ENCODE assay signal across 25 cellular contexts in genomic region chr11:116867619-116868018, GRCh38. TPM values are rescaled to one million over a fixed set of nuclear protein-coding genes. Genes with fewer than 3 reads are reported as not detected.
DNase-seq lines count a peak whose midpoint lies in the region; ATAC-seq, FAIRE-seq and TF ChIP-seq lines count a peak whose summit lies in the region.
"Had no signal": no experiment of that assay in that cellular context is flagged by ENCODE, and none has a peak within 500 bp of the region (broad histone marks: within the 10 kb centered on the region; RNA-seq: fewer than 3 reads in every experiment).

No MANE protein-coding gene starts in this region.

- H3K27me3 ChIP-seq in small intestine (ENCODE audit: control insufficient read depth in 2 of 2, insufficient read depth in 2 of 2, low read length in 2 of 2) (no peaks in the 10 kb centered on the region), thyroid gland (no peaks in the 10 kb centered on the region)

- no peak for FAIRE-seq in small intestine (lab: Jason Lieb, UNC)
- FAIRE-seq: RCC 7860 had no signal

- H3K4me1 Mint-ChIP-seq in HFFc6 (ENCODE audit: low read depth) = peaks cover 83% of the 10 kb centered on the region

- no peaks in the 10 kb centered on the region for H3K9me3 Mint-ChIP-seq in HFFc6

- H3K9me3 ChIP-seq in small intestine (ENCODE audit: control insufficient read depth, low read depth) (no peaks in the 10 kb centered on the region), thyroid gland (no peaks in the 10 kb centered on the region), mucosa of descending colon (no peaks in the 10 kb centered on the region)
- H3K9me3 ChIP-seq: Caco-2 had no signal

- no peak for TF ChIP-seq POLR2A in thyroid gland (IDR thresholded peaks at IDR 0.05)

- peak overlapping the region; percentile 73 for H3K27ac Mint-ChIP-seq in HFFc6

- H3K27me3 Mint-ChIP-seq in HFFc6 (ENCODE audit: insufficient read depth) = no peaks in the 10 kb centered on the region; the same call in 1 of the 2 replicates
- H3K27me3 Mint-ChIP-seq: CD4-positive, alpha-beta memory T cell had no signal

- ATAC-seq in HG02840 (IDR thresholded peaks at IDR 0.05; ENCODE audit: low FRiP score, unreplicated experiment) (no peak), mucosa of descending colon (no peak)

- DNase-seq in HFFc6 (no peak), caudate nucleus (lab: John Stamatoyannopoulos, UW) (no peak), islet precursor cell (peak; percentile 89), small intestine (peak; percentile 53), thyroid gland (no peak), mucosa of descending colon (no peak)
- DNase-seq in stimulated activated CD4-positive, alpha-beta T cell treated with anti-CD3 and anti-CD28 coated beads, Interleukin-2, amount 100 ng/mL, for 24 hours = no peak
- DNase-seq: Caco-2; CD4-positive, alpha-beta memory T cell; DMS 273 treated with DMSO at 0.1 percent for 48 hours; DND-41; H7; Karpas-422; MV-4-11; NCI-H1105 treated with DMSO at 0.1 percent for 48 hours; NCI-H2029 treated with DMSO at 0.1 percent for 48 hours; NCI-H345; NCI-H524; OCI-M1 had no signal

- H3K4me3 ChIP-seq in small intestine (ENCODE audit: low read depth in 1 of 2, low read length in 2 of 2) = no peak overlapping the region
- no peak overlapping the region for H3K4me3 ChIP-seq in thyroid gland (replicated peaks in 1 of 3)
- H3K4me3 ChIP-seq in mucosa of descending colon = no peak overlapping the region

- H3K36me3 ChIP-seq in small intestine (ENCODE audit: control insufficient read depth in 2 of 2, insufficient read depth in 2 of 2, low read length in 2 of 2) (peaks cover 10 to 15% of the 10 kb centered on the region in 2 donors), thyroid gland (peaks cover 53 to 57% of the 10 kb centered on the region in 2 donors), mucosa of descending colon (ENCODE audit: low read depth) (no peaks in the 10 kb centered on the region)

- peaks cover 44% of the 10 kb centered on the region for H3K36me3 Mint-ChIP-seq in HFFc6 (ENCODE audit: low read depth)

- H3K27ac ChIP-seq in caudate nucleus (ENCODE audit: low read depth, low read length) (peak overlapping the region; percentile 13), small intestine (ENCODE audit: low read depth in 1 of 2, low read length in 1 of 2) (peak overlapping the region in 1 of 2 donors; percentile 78), thyroid gland (no peak overlapping the region)

- intact Hi-C loops in thyroid gland (cut with DNase I) = no loop called here
- intact Hi-C loops in mucosa of descending colon (cut with DNase I, micrococcal nuclease) = no loop called here

- H3K4me1 ChIP-seq in small intestine (ENCODE audit: control insufficient read depth in 2 of 2, insufficient read depth in 1 of 2, low read depth in 1 of 2, low read length in 1 of 2) (no peaks in the 10 kb centered on the region), thyroid gland (no peaks in the 10 kb centered on the region), mucosa of descending colon (ENCODE audit: low read depth) (no peaks in the 10 kb centered on the region)

- 82 to 93% (median 83%) methylated on average over 11 of the region's 11 CpGs for WGBS in small intestine, 3 donors
- WGBS in thyroid gland, 2 donors = 95 to 98% methylated on average over 11 of the region's 11 CpGs

- H3K4me3 Mint-ChIP-seq in HFFc6 = no peak overlapping the region
- H3K4me3 Mint-ChIP-seq: CD4-positive, alpha-beta memory T cell had no signal

- TF ChIP-seq CTCF in HFFc6 (IDR thresholded peaks at IDR 0.05) (no peak), thyroid gland (IDR thresholded peaks at IDR 0.05) (no peak), mucosa of descending colon (IDR thresholded peaks at IDR 0.05) (no peak)

RNA-seq across cellular contexts. Expression of gene APOA1, which starts 30.2 kb away (rescaled TPM):
- not detected for total RNA-seq in HFFc6 (2021; fragmentation: NEBNext Ultra II Directional; extraction: Animal tissue kit (Norgen Biotek cat#: 25700))
- polyA plus RNA-seq in small intestine = over 10,000 TPM in 2 of 3 donors, 10 to 100 TPM in 1; 62.3 to 22,236 (median 10,383) TPM
- 10 to 100 TPM in 1 of 4 donors, 1 to 10 TPM in 3; 2.2 to 23.2 (median 8.3) TPM for total RNA-seq in thyroid gland
- under 1 TPM in 2 of 3 donors, not detected in 1; 0.31 to 0.46 TPM for total RNA-seq in mucosa of descending colon
- total RNA-seq: G401, M059J, SK-MEL-5 had no signal
- polyA plus RNA-seq: BJ had no signal

RNA-seq across cellular contexts. Expression of gene APOC3, which starts 37.9 kb away (rescaled TPM):
- not detected for total RNA-seq in HFFc6 (2021; fragmentation: NEBNext Ultra II Directional; extraction: Animal tissue kit (Norgen Biotek cat#: 25700))
- polyA plus RNA-seq in small intestine = over 10,000 TPM in 1 of 3 donors, 1,000 to 10,000 TPM in 1, 100 to 1,000 TPM in 1; 273 to 10,182 (median 4,196) TPM
- total RNA-seq in thyroid gland (not detected), mucosa of descending colon (under 1 TPM in 1 of 3 donors, not detected in 2; 0.60 TPM)
- total RNA-seq: CD4-positive, alpha-beta memory T cell; G401; H7; M059J; SK-MEL-5 had no signal
- polyA plus RNA-seq: BJ; CD4-positive, alpha-beta memory T cell had no signal

RNA-seq across cellular contexts. Expression of gene APOA4, which starts 44.5 kb away (rescaled TPM):
- total RNA-seq in HFFc6 (2021; fragmentation: NEBNext Ultra II Directional; extraction: Animal tissue kit (Norgen Biotek cat#: 25700)) = not detected
- 1,000 to 10,000 TPM in 2 of 3 donors, 100 to 1,000 TPM in 1; 338 to 9,049 (median 8,594) TPM for polyA plus RNA-seq in small intestine
- not detected for total RNA-seq in thyroid gland
- not detected for total RNA-seq in mucosa of descending colon
- total RNA-seq: CD4-positive, alpha-beta memory T cell; G401; H7; M059J; SK-MEL-5 had no signal
- polyA plus RNA-seq: BJ; CD4-positive, alpha-beta memory T cell had no signal

Comparison
In these comparisons a context has a peak if more than half of its experiments do, and no peak if none do; other contexts are left out.
1. DNase-seq: peak in islet precursor cell (single experiment) and small intestine (single experiment); none in HFFc6 (single experiment), caudate nucleus (0 of 61), stimulated activated CD4-positive, alpha-beta T cell treated with anti-CD3 and anti-CD28 coated beads, Interleukin-2, amount 100 ng/mL, for 24 hours (0 of 2), thyroid gland (0 of 2) and mucosa of descending colon (0 of 3).